14 cellular contexts compared by ENCODE assay signal in genomic region chr20:40986774-40987173, GRCh38. TPM values are rescaled to one million over a fixed set of nuclear protein-coding genes. Genes with fewer than 3 reads are reported as not detected.
DNase-seq lines count a peak whose midpoint lies in the region; ATAC-seq and TF ChIP-seq lines count a peak whose summit lies in the region.
"Had no signal": no experiment of that assay in that cellular context is flagged by ENCODE, and none has a peak within 500 bp of the region (broad histone marks: within the 10 kb centered on the region; RNA-seq: fewer than 3 reads in every experiment).

No MANE protein-coding gene starts in this region.

- intact Hi-C loops in activated B cell treated with CpG ODN at 0.5 μM for 24 hours (cut with micrococcal nuclease), result no loop called here

- in situ Hi-C loops in GM13977 (cut with MboI; ENCODE audit: low pct_unique_long_range_greater_than_20kb, low sequenced_read_pairs, unreplicated experiment), result no loop called here

- H3K27ac Mint-ChIP-seq in activated naive CD8-positive, alpha-beta T cell treated with anti-CD3 and anti-CD28 coated beads, Interleukin-2, amount 10 ng/mL, durations not matched to agents 7 days and 5 days, result peak overlapping the region; percentile 43
- no peak overlapping the region for H3K27ac Mint-ChIP-seq in activated naive CD8-positive, alpha-beta T cell treated with anti-CD3 and anti-CD28 coated beads for 36 hours
- H3K27ac Mint-ChIP-seq in activated B cell treated with CpG ODN at 0.5 μM for 24 hours, result peak overlapping the region; percentile 18
- H3K27ac Mint-ChIP-seq: memory B cell had no signal

- H3K9me2 ChIP-seq in SK-N-SH, result no peaks in the 10 kb centered on the region

- no peak overlapping the region for H2AFZ ChIP-seq in SK-N-SH (ENCODE audit: low read depth)

- no peak overlapping the region for H3K4me3 ChIP-seq in SK-N-SH (ENCODE audit: low read depth in 2 of 2, low read length in 1 of 2)
- H3K4me3 ChIP-seq: MG63 had no signal

- H3K27me3 ChIP-seq in SK-N-SH (ENCODE audit: insufficient read depth), result no peaks in the 10 kb centered on the region
- H3K27me3 ChIP-seq: MG63 had no signal

- H3K4me3 Mint-ChIP-seq in activated naive CD8-positive, alpha-beta T cell treated with anti-CD3 and anti-CD28 coated beads, Interleukin-2, amount 10 ng/mL, durations not matched to agents 7 days and 5 days, result peak overlapping the region; percentile 62
- no peak overlapping the region for H3K4me3 Mint-ChIP-seq in activated naive CD8-positive, alpha-beta T cell treated with anti-CD3 and anti-CD28 coated beads for 36 hours
- no peak overlapping the region for H3K4me3 Mint-ChIP-seq in activated B cell treated with CpG ODN at 0.5 μM for 24 hours
- H3K4me3 Mint-ChIP-seq: memory B cell had no signal

- H3K27ac ChIP-seq in SK-N-SH (ENCODE audit: low read depth in 2 of 2, low read length in 1 of 2), result no peak overlapping the region

- no peaks in the 10 kb centered on the region for H3K27me3 Mint-ChIP-seq in activated naive CD8-positive, alpha-beta T cell treated with anti-CD3 and anti-CD28 coated beads, Interleukin-2, amount 10 ng/mL, durations not matched to agents 7 days and 5 days
- peaks cover 4% of the 10 kb centered on the region for H3K27me3 Mint-ChIP-seq in activated naive CD8-positive, alpha-beta T cell treated with anti-CD3 and anti-CD28 coated beads for 36 hours
- H3K27me3 Mint-ChIP-seq in activated B cell treated with CpG ODN at 0.5 μM for 24 hours, result no peaks in the 10 kb centered on the region
- H3K27me3 Mint-ChIP-seq: memory B cell had no signal

- H3K9me3 Mint-ChIP-seq in activated naive CD8-positive, alpha-beta T cell treated with anti-CD3 and anti-CD28 coated beads, Interleukin-2, amount 10 ng/mL, durations not matched to agents 7 days and 5 days, result no peaks in the 10 kb centered on the region
- H3K9me3 Mint-ChIP-seq in activated naive CD8-positive, alpha-beta T cell treated with anti-CD3 and anti-CD28 coated beads for 36 hours, result no peaks in the 10 kb centered on the region
- H3K9me3 Mint-ChIP-seq in activated B cell treated with CpG ODN at 0.5 μM for 24 hours, result no peaks in the 10 kb centered on the region
- H3K9me3 Mint-ChIP-seq: memory B cell had no signal

- no peak for TF ChIP-seq RAD21 in SK-N-SH (IDR thresholded peaks at IDR 0.05; ENCODE audit: low read length)

- DNase-seq in activated naive CD8-positive, alpha-beta T cell treated with anti-CD3 and anti-CD28 coated beads, Interleukin-2, amount 10 ng/mL, durations not matched to agents 7 days and 5 days, result no peak
- no peak for DNase-seq in activated naive CD8-positive, alpha-beta T cell treated with anti-CD3 and anti-CD28 coated beads for 36 hours
- peak; percentile 41 for DNase-seq in HT1080 (ENCODE audit: low read depth)
- no peak for DNase-seq in activated B cell treated with CpG ODN at 0.5 μM for 24 hours
- no peak for DNase-seq in SK-N-SH
- DNase-seq in cerebellar nuclear complex (lab: John Stamatoyannopoulos, UW), result no peak
- no peak for DNase-seq in UCSD-AML1 (lab: John Stamatoyannopoulos, UW; ENCODE audit: unreplicated experiment)
- no peak for DNase-seq in GM13977 (ENCODE audit: low spot score)
- DNase-seq: activated effector memory CD4-positive, alpha-beta T cell treated with anti-CD3 and anti-CD28 coated beads, Interleukin-2, amount 50 U/mL, for 16 hours; GF-D8; MG63; NCI-H2081; NCI-H526 treated with DMSO at 0.1 percent for 48 hours had no signal

- H4K20me1 ChIP-seq in SK-N-SH (ENCODE audit: insufficient read depth), result no peaks in the 10 kb centered on the region

- H3K4me1 Mint-ChIP-seq in activated naive CD8-positive, alpha-beta T cell treated with anti-CD3 and anti-CD28 coated beads, Interleukin-2, amount 10 ng/mL, durations not matched to agents 7 days and 5 days, result peaks cover 44% of the 10 kb centered on the region
- peaks cover 27% of the 10 kb centered on the region for H3K4me1 Mint-ChIP-seq in activated naive CD8-positive, alpha-beta T cell treated with anti-CD3 and anti-CD28 coated beads for 36 hours
- peaks cover 36% of the 10 kb centered on the region for H3K4me1 Mint-ChIP-seq in activated B cell treated with CpG ODN at 0.5 μM for 24 hours

- TF ChIP-seq EP300 in SK-N-SH (IDR thresholded peaks at IDR 0.05; ENCODE audit: borderline replicate concordance in 1 of 2, low read depth in 1 of 2, low read length in 1 of 2), result no peak

- 80% methylated on average over 2 of the region's 2 CpGs for WGBS in SK-N-SH (ENCODE audit: low lambda C conversion rate)

- H3K36me3 Mint-ChIP-seq in activated naive CD8-positive, alpha-beta T cell treated with anti-CD3 and anti-CD28 coated beads, Interleukin-2, amount 10 ng/mL, durations not matched to agents 7 days and 5 days, result peaks cover 3% of the 10 kb centered on the region
- no peaks in the 10 kb centered on the region for H3K36me3 Mint-ChIP-seq in activated naive CD8-positive, alpha-beta T cell treated with anti-CD3 and anti-CD28 coated beads for 36 hours
- no peaks in the 10 kb centered on the region for H3K36me3 Mint-ChIP-seq in activated B cell treated with CpG ODN at 0.5 μM for 24 hours (ENCODE audit: low read depth)
- H3K36me3 Mint-ChIP-seq: memory B cell had no signal

- no peaks in the 10 kb centered on the region for H3K79me2 ChIP-seq in SK-N-SH (ENCODE audit: insufficient read depth)

- ATAC-seq in activated naive CD8-positive, alpha-beta T cell treated with anti-CD3 and anti-CD28 coated beads, Interleukin-2, amount 10 ng/mL, durations not matched to agents 7 days and 5 days (ENCODE audit: low read depth), result peak; percentile 59
- no peak for ATAC-seq in activated B cell treated with CpG ODN at 0.5 μM for 24 hours (ENCODE audit: low read depth)

- POLR2A ChIA-PET in activated naive CD8-positive, alpha-beta T cell treated with anti-CD3 and anti-CD28 coated beads, Interleukin-2, amount 10 ng/mL, durations not matched to agents 7 days and 5 days (lab: Charles Lee), result interaction anchor here (0.8 to 1.4 kb wide), 7 partner anchors 17 to 92 kb away, joined by 3 to 6 read pairs (median 4); no protein-coding TSS in a partner anchor
- POLR2A ChIA-PET in activated B cell treated with CpG ODN at 0.5 μM for 24 hours (lab: Charles Lee), result interaction anchor here (0.6 to 1.1 kb wide), 2 partner anchors 45 to 280 kb away, joined by 3 to 7 read pairs; no protein-coding TSS in a partner anchor
- POLR2A ChIA-PET in SK-N-SH (lab: Yijun Ruan, JAX), result no interaction called here

- no peak overlapping the region for H3K4me2 ChIP-seq in SK-N-SH

- TF ChIP-seq CTCF in activated B cell treated with CpG ODN at 0.5 μM for 24 hours (IDR thresholded peaks at IDR 0.05) (no peak), SK-N-SH (IDR thresholded peaks at IDR 0.05) (no peak), GM13977 (IDR thresholded peaks at IDR 0.05; ENCODE audit: extremely low read depth, insufficient read depth, missing control alignments) (no peak)

- no peaks in the 10 kb centered on the region for H3K9me3 ChIP-seq in SK-N-SH
- H3K9me3 ChIP-seq: MG63 had no signal

- H3K4me1 ChIP-seq in SK-N-SH (ENCODE audit: control insufficient read depth in 1 of 2, insufficient read depth in 2 of 2, low read depth in 1 of 2, low read length in 1 of 2), result peaks cover 2 to 11% of the 10 kb centered on the region in 2 experiments; a peak in 2 of 4 replicates

- H3F3A ChIP-seq in SK-N-SH (replicated peaks; ENCODE audit: insufficient read depth), result no peaks in the 10 kb centered on the region

- no peak overlapping the region for H3K9ac ChIP-seq in SK-N-SH

- CTCF ChIA-PET in activated B cell treated with CpG ODN at 0.5 μM for 24 hours (lab: Charles Lee), result interaction anchor here (0.6 to 3.9 kb wide), 6 partner anchors 18 to 109 kb away, joined by 3 to 17 read pairs (median 6); no protein-coding TSS in a partner anchor
- CTCF ChIA-PET in SK-N-SH (lab: Yijun Ruan, JAX), result interaction anchor here (1.2 to 3.1 kb wide), 6 partner anchors 19 to 353 kb away, joined by 3 to 17 read pairs (median 4); no protein-coding TSS in a partner anchor

- no peaks in the 10 kb centered on the region for H3K36me3 ChIP-seq in SK-N-SH (replicated peaks in 1 of 2; ENCODE audit: control insufficient read depth in 1 of 2, insufficient read depth in 2 of 2, low read length in 1 of 2)
- H3K36me3 ChIP-seq: MG63 had no signal

TF ChIP-seq in SK-N-SH, 30 proteins besides CTCF, POLR2A, EP300 and RAD21 (continues in another document):
- TF ChIP-seq MXI1 (IDR thresholded peaks at IDR 0.05; ENCODE audit: low read depth, low read length) (no peak), REST (IDR thresholded peaks at IDR 0.05; ENCODE audit: low read depth, low read length) (no peak)

RNA-seq across cellular contexts. Expression of gene TOP1, which starts 41.8 kb away (rescaled TPM):
- total RNA-seq in activated naive CD8-positive, alpha-beta T cell treated with anti-CD3 and anti-CD28 coated beads, Interleukin-2, amount 10 ng/mL, durations not matched to agents 7 days and 5 days, result 10 to 100 TPM; 72.6 to 75.2 TPM
- 100 to 1,000 TPM in 1 of 2 experiments, 10 to 100 TPM in 1; 99.6 to 102 TPM for total RNA-seq in activated naive CD8-positive, alpha-beta T cell treated with anti-CD3 and anti-CD28 coated beads for 36 hours
- total RNA-seq in HT1080 (2014; rRNA removed; shearing (Covaris generic)), result 20.8 and 26.7 TPM in 2 replicates
- polyA plus RNA-seq in HT1080 (2015; cell fraction: cytosol; rRNA removed), result 64.5 and 79.5 TPM in 2 replicates
- 119 and 120 TPM in 2 replicates for polyA plus RNA-seq in HT1080 (2015; cell fraction: nucleus; rRNA removed)
- 62.7 and 63.3 TPM in 2 replicates for total RNA-seq in activated B cell treated with CpG ODN at 0.5 μM for 24 hours
- polyA plus RNA-seq in SK-N-SH (2012; rRNA removed), result 8.9 and 11.9 TPM in 2 replicates
- polyA plus RNA-seq in SK-N-SH (2012; cell fraction: cytosol; rRNA removed), result 16.8 and 20.3 TPM in 2 replicates
- 9.4 and 16.9 TPM in 2 replicates for polyA plus RNA-seq in SK-N-SH (2012; cell fraction: nucleus; rRNA removed)
